In the genomic region with DNA sequence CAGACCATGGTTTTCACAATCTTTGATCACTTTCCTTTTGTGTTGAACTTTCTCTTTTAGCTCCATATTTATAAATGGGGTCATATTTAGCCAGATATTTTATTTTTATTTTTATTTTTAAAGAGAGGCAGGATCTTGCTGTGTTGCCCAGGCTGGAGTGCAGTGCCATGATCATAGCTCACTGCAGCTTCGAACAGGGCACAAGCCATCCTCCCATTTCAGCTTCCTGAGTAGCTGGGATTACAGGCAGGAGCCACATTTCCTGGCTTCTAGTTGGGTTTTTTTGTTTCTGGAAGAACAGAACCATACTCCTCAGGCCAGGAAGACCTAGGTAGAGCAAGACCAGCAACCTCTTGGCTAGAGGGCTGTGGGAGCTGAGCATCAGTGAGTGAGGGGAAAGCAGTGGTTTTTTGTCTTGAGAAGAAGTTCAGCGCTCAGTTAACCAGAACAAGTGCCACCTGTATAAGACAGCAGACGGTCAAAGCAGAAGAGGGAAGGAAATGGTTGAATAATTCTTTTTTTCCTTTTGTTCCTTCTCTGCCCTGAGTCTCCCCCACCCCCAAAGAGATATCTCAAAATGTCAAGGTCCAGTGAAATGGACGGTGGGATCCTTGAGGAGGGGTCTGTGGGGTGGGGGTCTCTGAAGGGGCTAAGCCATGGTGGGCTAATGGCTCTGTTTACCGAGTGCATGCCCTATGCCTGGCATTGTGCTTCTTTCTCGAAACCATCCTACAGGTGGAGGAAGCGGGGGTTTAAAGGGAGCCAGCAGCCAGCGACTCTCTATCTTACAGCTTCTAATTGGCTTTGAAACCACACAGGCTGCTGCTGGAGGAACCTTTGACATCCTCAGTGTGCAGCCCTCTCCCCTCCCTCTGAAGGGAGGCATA, we compare ENCODE assay signal across 9 cellular contexts.
DNase-seq lines count a peak whose midpoint lies in the region; ATAC-seq and TF ChIP-seq lines count a peak whose summit lies in the region.
"Had no signal": no experiment of that assay in that cellular context is flagged by ENCODE, and none has a peak within 500 bp of the region (broad histone marks: within the 10 kb centered on the region; RNA-seq: fewer than 3 reads in every experiment).

No MANE protein-coding gene starts in this region.

- DNase-seq in NCI-H69 (lab: John Stamatoyannopoulos, UW) (no peak), dermis blood vessel endothelial cell (no peak), DMS153 (lab: John Stamatoyannopoulos, UW) (no peak)
- DNase-seq: NCI-H1092 treated with DMSO at 0.1 percent for 48 hours had no signal

- peaks cover 75% of the 10 kb centered on the region for H4K20me1 ChIP-seq in OCI-LY3 (ENCODE audit: insufficient read depth, low read length)

- peaks cover 15% of the 10 kb centered on the region for H3K36me3 ChIP-seq in OCI-LY3 (replicated peaks; ENCODE audit: low read depth, low read length)

- H3K4me1 ChIP-seq in OCI-LY3 (ENCODE audit: low read length): peaks cover 73% of the 10 kb centered on the region

- ATAC-seq in GM18502 (IDR thresholded peaks at IDR 0.05; ENCODE audit: poor library complexity, unreplicated experiment) (peak; percentile 70), HG03571 (IDR thresholded peaks at IDR 0.05; ENCODE audit: unreplicated experiment) (no peak)

- H3K27me3 ChIP-seq in OCI-LY3 (ENCODE audit: low read depth, low read length): no peaks in the 10 kb centered on the region
- no peaks in the 10 kb centered on the region for H3K27me3 ChIP-seq in layer of hippocampus (ENCODE audit: control insufficient read depth, insufficient read depth, low read length)

- H3K4me2 ChIP-seq in OCI-LY3 (ENCODE audit: low read length): peak overlapping the region; percentile 81

- peak overlapping the region; percentile 52 for H3K4me3 ChIP-seq in OCI-LY3 (ENCODE audit: low read length)

- H3K9me3 ChIP-seq in OCI-LY3 (ENCODE audit: insufficient read depth, low read length): no peaks in the 10 kb centered on the region

- peak overlapping the region; percentile 41; the same call in 1 of the 2 replicates for H3K9ac ChIP-seq in OCI-LY3 (ENCODE audit: low read length)

- no peak for TF ChIP-seq CTCF in 22Rv1 (IDR thresholded peaks at IDR 0.05)
- no peak for TF ChIP-seq CTCF in OCI-LY3 (IDR thresholded peaks at IDR 0.05; ENCODE audit: low read depth, low read length)

- H3K79me2 ChIP-seq in OCI-LY3 (ENCODE audit: low read length): peaks cover 92% of the 10 kb centered on the region

- peak overlapping the region; percentile 79; the same call in 1 of the 2 replicates for H3K27ac ChIP-seq in 22Rv1
- peak overlapping the region; percentile 84 for H3K27ac ChIP-seq in OCI-LY3 (ENCODE audit: low read length)
- H3K27ac ChIP-seq in layer of hippocampus (ENCODE audit: low read depth, low read length): peak overlapping the region; percentile 90

- H2AFZ ChIP-seq in OCI-LY3 (ENCODE audit: low read depth, low read length): no peak overlapping the region
